ENCODE assay signal across 28 cellular contexts in genomic region chr12:120754792-120755191, GRCh38.
"Had no signal": no experiment of that assay in that cellular context is flagged by ENCODE, and none has a peak within 500 bp of the region (broad histone marks: within the 10 kb centered on the region; RNA-seq: fewer than 3 reads in every experiment).

No MANE protein-coding gene starts in this region.

- H3K27me3 ChIP-seq: colonic mucosa, dorsolateral prefrontal cortex, esophagus muscularis mucosa, esophagus squamous epithelium, foreskin keratinocyte, gastrocnemius medialis, gastroesophageal sphincter, heart left ventricle, heart right ventricle had no signal

- DNase-seq: colonic mucosa; cortex of kidney; dermis blood vessel endothelial cell; dorsolateral prefrontal cortex; effector CD4-positive, alpha-beta T cell; effector CD8-positive, alpha-beta T cell; effector memory CD4-positive, alpha-beta T cell; effector memory CD8-positive, alpha-beta T cell; endodermal cell; erythroblast; esophagus squamous epithelium; foreskin fibroblast; foreskin keratinocyte; foreskin melanocyte; gastrocnemius medialis; glutamatergic neuron; heart left ventricle; heart right ventricle had no signal

- H3K4me3 Mint-ChIP-seq: dendritic cell treated with granulocyte-macrophage colony-stimulating factor and Interleukin-4, amounts not matched to agents 40 ng/mL and 50 ng/mL, for 4 days; effector memory CD8-positive, alpha-beta T cell; endodermal cell had no signal

- H3K27ac ChIP-seq: colonic mucosa, coronary artery, dorsolateral prefrontal cortex, epithelial cell of prostate, esophagus muscularis mucosa, esophagus squamous epithelium, foreskin keratinocyte, gastrocnemius medialis, gastroesophageal sphincter, heart left ventricle, heart right ventricle had no signal

- FAIRE-seq: colon, endometrium, endothelial cell of umbilical vein, frontal cortex had no signal

- H3K36me3 ChIP-seq: colonic mucosa, gastrocnemius medialis, gastroesophageal sphincter had no signal

- ATAC-seq: effector memory CD8-positive, alpha-beta T cell; esophagus mucosa; foreskin keratinocyte; gastrocnemius medialis; gastroesophageal sphincter; heart left ventricle; heart right ventricle had no signal

- H3K27ac Mint-ChIP-seq: dendritic cell treated with granulocyte-macrophage colony-stimulating factor and Interleukin-4, amounts not matched to agents 40 ng/mL and 50 ng/mL, for 4 days; effector memory CD8-positive, alpha-beta T cell; endodermal cell had no signal

- H3K9me3 ChIP-seq: colonic mucosa, esophagus muscularis mucosa, esophagus squamous epithelium, gastrocnemius medialis, gastroesophageal sphincter had no signal

- H3K4me1 ChIP-seq: colonic mucosa, esophagus muscularis mucosa, esophagus squamous epithelium, foreskin keratinocyte, gastroesophageal sphincter, heart left ventricle, heart right ventricle had no signal

- H3K4me3 ChIP-seq: colonic mucosa, coronary artery, dorsolateral prefrontal cortex, esophagus muscularis mucosa, esophagus squamous epithelium, gastrocnemius medialis, gastroesophageal sphincter, heart left ventricle, heart right ventricle had no signal
